8 cellular contexts compared by ENCODE assay signal in genomic region chr19:15280915-15281683, GRCh38. TPM values are rescaled to one million over a fixed set of nuclear protein-coding genes. Genes with fewer than 3 reads are reported as not detected.
DNase-seq lines count a peak whose midpoint lies in the region; ATAC-seq, FAIRE-seq and TF ChIP-seq lines count a peak whose summit lies in the region.

No MANE protein-coding gene starts in this region.

- H4K20me1 ChIP-seq in HepG2 (ENCODE audit: insufficient read depth, low read length): peaks cover 95% of the 10 kb centered on the region

- TF ChIP-seq EP300 in HepG2 (IDR thresholded peaks at IDR 0.05; ENCODE audit: low read depth in 2 of 2, low read length in 2 of 2): no peak; a peak in 1 of 4 replicates
- TF ChIP-seq EP300 in HepG2 (CRISPR knock-in tag; IDR thresholded peaks at IDR 0.05; ENCODE audit: borderline replicate concordance): no peak
- TF ChIP-seq EP300 in stomach (IDR thresholded peaks at IDR 0.05): no peak

- CTCF ChIA-PET in HepG2 (lab: Yijun Ruan, JAX; ENCODE audit: low intra/inter-chr PET ratio, low total read pairs): interaction anchor here (1.3 kb wide), 1 partner anchor 17 kb away, joined by 4 read pairs; no protein-coding TSS in a partner anchor

- 65% methylated on average over 11 of the region's 12 CpGs for WGBS in HepG2 (ENCODE audit: low lambda C conversion rate)
- 6 to 22% (median 15%) methylated on average over 12 of the region's 12 CpGs for WGBS in stomach, 5 donors

- in situ Hi-C loops in HAP-1 (cut with MboI; ENCODE audit: low sequenced_read_pairs): no loop called here
- in situ Hi-C loops in HepG2 (cut with HindIII; ENCODE audit: extremely low pct_ligation_motif_present, low pct_unique_long_range_greater_than_20kb): no loop called here

- H3K9me3 ChIP-seq in HAP-1: no peaks in the 10 kb centered on the region
- no peaks in the 10 kb centered on the region for H3K9me3 ChIP-seq in HepG2 (ENCODE audit: low read length)
- no peaks in the 10 kb centered on the region for H3K9me3 ChIP-seq in stomach

- TF ChIP-seq POLR2A in HepG2 (IDR thresholded peaks at IDR 0.05; ENCODE audit: insufficient read depth in 1 of 2, low read depth in 2 of 2, low read length in 2 of 2) (no peak), stomach (IDR thresholded peaks at IDR 0.05) (no peak)

- ATAC-seq in HepG2: peak; percentile 60
- ATAC-seq in HG03342 (IDR thresholded peaks at IDR 0.05; ENCODE audit: unreplicated experiment): no peak
- no peak for ATAC-seq in HG03457 (IDR thresholded peaks at IDR 0.05; ENCODE audit: unreplicated experiment)

- H3K27me3 ChIP-seq in HAP-1 (ENCODE audit: low read depth) (no peaks in the 10 kb centered on the region), HepG2 (ENCODE audit: control insufficient read depth in 1 of 2, insufficient read depth in 2 of 2, low read length in 2 of 2) (no peaks in the 10 kb centered on the region), stomach (no peaks in the 10 kb centered on the region)

- H3K36me3 ChIP-seq in HAP-1 (replicated peaks): peaks cover 2% of the 10 kb centered on the region; the same call in 1 of the 2 replicates
- peaks cover 0 to 17% of the 10 kb centered on the region in 2 experiments; a peak in 3 of 5 replicates for H3K36me3 ChIP-seq in HepG2 (replicated peaks in 1 of 2; ENCODE audit: control insufficient read depth in 1 of 2, insufficient read depth in 2 of 2, low read length in 2 of 2)
- no peaks in the 10 kb centered on the region for H3K36me3 ChIP-seq in stomach

- TF ChIP-seq CTCF in 22Rv1 (IDR thresholded peaks at IDR 0.05): no peak
- peak; percentile 42 for TF ChIP-seq CTCF in HepG2 (CRISPR knock-in tag; IDR thresholded peaks at IDR 0.05)
- TF ChIP-seq CTCF in stomach (IDR thresholded peaks at IDR 0.05): peak in 1 of 7 experiments; percentile 6

- DNase-seq in HAP-1 (ENCODE audit: low spot score in 2 of 2) (peak; percentile 76 to 86), NCI-H69 (lab: John Stamatoyannopoulos, UW) (peak; percentile 89), cerebellar nuclear complex (lab: John Stamatoyannopoulos, UW) (peak; percentile 40 to 68), HepG2 (ENCODE audit: low spot score) (peak; percentile 55), stomach (peak; percentile 75)

- intact Hi-C loops in HepG2 (cut with micrococcal nuclease; ENCODE audit: unreplicated experiment): loop anchor here (2.0 to 10.0 kb wide), 2 partner anchors 16 to 94 kb away; partner anchors contain the start of gene AKAP8
- intact Hi-C loops in stomach (cut with DNase I; ENCODE audit: low total_unique reads): no loop called here

- H3K4me3 ChIP-seq in HAP-1 (no peak overlapping the region), HepG2 (replicated peaks in 1 of 3; ENCODE audit: insufficient read depth in 1 of 3, low read depth in 2 of 3, low read length in 3 of 3) (0 out of 6 replicates have a peak overlapping the region, but pooled peaks of 1 of the 3 experiments have one; percentile 7), stomach (peak overlapping the region in 1 of 4 donors; percentile 13)

- TSS peak; percentile 51 for BruUV-seq in HepG2 (replicated peaks; lab: Mats Ljungman, UMichigan)

- POLR2A ChIA-PET in HepG2 (lab: Yijun Ruan, JAX): interaction anchor here (1.2 to 6.6 kb wide), 3 partner anchors 16 to 98 kb away, joined by 3 to 54 read pairs (median 3); no protein-coding TSS in a partner anchor

- peak overlapping the region; percentile 68 for H3K9ac ChIP-seq in HepG2 (ENCODE audit: insufficient read depth, low read depth, low read length)

- peak overlapping the region; percentile 63 for H3K4me2 ChIP-seq in HepG2 (ENCODE audit: low read depth, low read length)

- no peak for TF ChIP-seq RAD21 in HepG2 (CRISPR knock-in tag; IDR thresholded peaks at IDR 0.05)

- peak; percentile 32 for FAIRE-seq in HepG2 (lab: Jason Lieb, UNC)

- H3K4me1 ChIP-seq in HAP-1 (peaks cover 29% of the 10 kb centered on the region), HepG2 (ENCODE audit: insufficient read depth, low read length) (peaks cover 95% of the 10 kb centered on the region), stomach (peaks cover 93 to 100% (median 98%) of the 10 kb centered on the region in 4 donors)

- H2AFZ ChIP-seq in HepG2 (ENCODE audit: low read length): no peak overlapping the region

- peaks cover 99% of the 10 kb centered on the region for H3K79me2 ChIP-seq in HepG2 (ENCODE audit: insufficient read depth, low read length)

- peak overlapping the region; percentile 78 for H3K27ac ChIP-seq in 22Rv1
- H3K27ac ChIP-seq in HepG2 (ENCODE audit: extremely low read length, insufficient read depth, low read length): peak overlapping the region; percentile 70
- peak overlapping the region; percentile 57 to 80 (median 73) for H3K27ac ChIP-seq in stomach

TF ChIP-seq in HepG2, 621 proteins besides CTCF, POLR2A, EP300 and RAD21 (continues in another document):
- no peak for TF ChIP-seq ZNF563 (CRISPR knock-in tag; IDR thresholded peaks at IDR 0.05)
- no peak for TF ChIP-seq CHD2 (IDR thresholded peaks at IDR 0.05; ENCODE audit: low read depth, low read length)
- TF ChIP-seq, protein P1, sequence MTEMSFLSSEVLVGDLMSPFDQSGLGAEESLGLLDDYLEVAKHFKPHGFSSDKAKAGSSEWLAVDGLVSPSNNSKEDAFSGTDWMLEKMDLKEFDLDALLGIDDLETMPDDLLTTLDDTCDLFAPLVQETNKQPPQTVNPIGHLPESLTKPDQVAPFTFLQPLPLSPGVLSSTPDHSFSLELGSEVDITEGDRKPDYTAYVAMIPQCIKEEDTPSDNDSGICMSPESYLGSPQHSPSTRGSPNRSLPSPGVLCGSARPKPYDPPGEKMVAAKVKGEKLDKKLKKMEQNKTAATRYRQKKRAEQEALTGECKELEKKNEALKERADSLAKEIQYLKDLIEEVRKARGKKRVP (CRISPR knock-in tag; IDR thresholded peaks at IDR 0.05): peak in 1 of 2 experiments; percentile 97; a peak in 2 of 4 replicates
- peak; percentile 89 for TF ChIP-seq CEBPB (IDR thresholded peaks at IDR 0.05; ENCODE audit: borderline replicate concordance, low read depth, low read length)

RNA-seq across cellular contexts. Expression of gene EPHX3, which starts 48.9 kb away (rescaled TPM):
- total RNA-seq in HepG2 (2016; rRNA removed; fragmentation: Illumina TruSeq; extraction: Trizol): 0.07 TPM in 1 of 2 replicates, not detected in the other
- total RNA-seq in HepG2 (2016; cell fraction: cytosol; rRNA removed; fragmentation: Illumina TruSeq; extraction: Trizol; ENCODE audit: low read depth): not detected in 2 replicates
- 0.06 TPM in 1 of 2 replicates, not detected in the other for total RNA-seq in HepG2 (2016; cell fraction: insoluble cytoplasmic fraction; rRNA removed; fragmentation: Illumina TruSeq; extraction: Trizol)
- total RNA-seq in HepG2 (2016; cell fraction: membrane; rRNA removed; fragmentation: Illumina TruSeq; extraction: Trizol): not detected in 2 replicates
- total RNA-seq in HepG2 (2016; cell fraction: nucleus; rRNA removed; fragmentation: Illumina TruSeq; extraction: Trizol): not detected in 2 replicates
- 0.15 and 0.17 TPM in 2 replicates for polyA plus RNA-seq in HepG2 (2011; rRNA removed)
- 0.04 and 0.05 TPM in 2 replicates for polyA plus RNA-seq in HepG2 (2011; cell fraction: cytosol; rRNA removed)
- polyA plus RNA-seq in HepG2 (2011; cell fraction: nucleus; rRNA removed): 0.78 and 0.82 TPM in 2 replicates
- polyA plus RNA-seq in HepG2 (2012): 0.07 TPM in 1 of 2 replicates, not detected in the other
- not detected in 2 replicates for polyA plus RNA-seq in HepG2 (2016; cell fraction: cytosol; fragmentation: Illumina TruSeq; extraction: Trizol; ENCODE audit: low read depth)
- not detected in 2 replicates for polyA plus RNA-seq in HepG2 (2016; cell fraction: insoluble cytoplasmic fraction; fragmentation: Illumina TruSeq; extraction: Trizol; ENCODE audit: low read depth)
- polyA plus RNA-seq in HepG2 (2016; cell fraction: membrane; fragmentation: Illumina TruSeq; extraction: Trizol; ENCODE audit: low read depth): 0.10 TPM in 1 of 2 replicates, not detected in the other
- not detected in 2 replicates for polyA plus RNA-seq in HepG2 (2016; cell fraction: nucleus; fragmentation: Illumina TruSeq; extraction: Trizol; ENCODE audit: insufficient read depth, low read depth)
- polyA minus RNA-seq in HepG2 (2011; rRNA and poly(A)+ RNA removed; ENCODE audit: low replicate concordance): 0.76 and 0.96 TPM in 2 replicates
- not detected in 2 replicates for polyA minus RNA-seq in HepG2 (2011; cell fraction: cytosol; rRNA and poly(A)+ RNA removed)
- 0.99 and 1.2 TPM in 2 replicates for polyA minus RNA-seq in HepG2 (2011; cell fraction: nucleus; rRNA and poly(A)+ RNA removed)
- total RNA-seq in stomach: 1 to 10 TPM in 2 of 5 donors, not detected in 3; 1.1 to 4.2 TPM
- 10 to 100 TPM in 1 of 3 donors, under 1 TPM in 1, not detected in 1; 0.31 to 12.8 TPM for polyA plus RNA-seq in stomach

RNA-seq across cellular contexts. Expression of gene BRD4, which starts 51.2 kb away (rescaled TPM):
- total RNA-seq in HepG2 (2016; rRNA removed; fragmentation: Illumina TruSeq; extraction: Trizol) (11.4 TPM in 2 replicates), stomach (100 to 1,000 TPM in 1 of 5 donors, 10 to 100 TPM in 4; 14.7 to 113 (median 49.7) TPM)
- total RNA-seq in HepG2 (2016; cell fraction: cytosol; rRNA removed; fragmentation: Illumina TruSeq; extraction: Trizol; ENCODE audit: low read depth): 9.3 and 10.8 TPM in 2 replicates
- 9.9 and 11.8 TPM in 2 replicates for total RNA-seq in HepG2 (2016; cell fraction: insoluble cytoplasmic fraction; rRNA removed; fragmentation: Illumina TruSeq; extraction: Trizol)
- total RNA-seq in HepG2 (2016; cell fraction: membrane; rRNA removed; fragmentation: Illumina TruSeq; extraction: Trizol): 14.9 and 16.5 TPM in 2 replicates
- 16.3 and 19.3 TPM in 2 replicates for total RNA-seq in HepG2 (2016; cell fraction: nucleus; rRNA removed; fragmentation: Illumina TruSeq; extraction: Trizol)
- polyA plus RNA-seq in HepG2 (2011; rRNA removed) (10.5 TPM in 2 replicates), stomach (10 to 100 TPM; 10.6 to 21.1 (median 14.8) TPM)
- 5.5 and 5.9 TPM in 2 replicates for polyA plus RNA-seq in HepG2 (2011; cell fraction: cytosol; rRNA removed)
- polyA plus RNA-seq in HepG2 (2011; cell fraction: nucleus; rRNA removed): 33.7 and 40.9 TPM in 2 replicates
- polyA plus RNA-seq in HepG2 (2012): 38.7 and 50.8 TPM in 2 replicates
- 3.9 and 4.0 TPM in 2 replicates for polyA plus RNA-seq in HepG2 (2016; cell fraction: cytosol; fragmentation: Illumina TruSeq; extraction: Trizol; ENCODE audit: low read depth)
- 19.8 and 29.3 TPM in 2 replicates for polyA plus RNA-seq in HepG2 (2016; cell fraction: insoluble cytoplasmic fraction; fragmentation: Illumina TruSeq; extraction: Trizol; ENCODE audit: low read depth)
- polyA plus RNA-seq in HepG2 (2016; cell fraction: membrane; fragmentation: Illumina TruSeq; extraction: Trizol; ENCODE audit: low read depth): 14.9 and 16.3 TPM in 2 replicates
- polyA plus RNA-seq in HepG2 (2016; cell fraction: nucleus; fragmentation: Illumina TruSeq; extraction: Trizol; ENCODE audit: insufficient read depth, low read depth): 50.8 and 56.4 TPM in 2 replicates
- polyA minus RNA-seq in HepG2 (2011; rRNA and poly(A)+ RNA removed; ENCODE audit: low replicate concordance): 42.7 and 54.2 TPM in 2 replicates
- polyA minus RNA-seq in HepG2 (2011; cell fraction: cytosol; rRNA and poly(A)+ RNA removed): 22.2 and 24.6 TPM in 2 replicates
- polyA minus RNA-seq in HepG2 (2011; cell fraction: nucleus; rRNA and poly(A)+ RNA removed): 49.4 and 56.1 TPM in 2 replicates
